Comparison of ENCODE assay signal across 12 cellular contexts in the genomic region with DNA sequence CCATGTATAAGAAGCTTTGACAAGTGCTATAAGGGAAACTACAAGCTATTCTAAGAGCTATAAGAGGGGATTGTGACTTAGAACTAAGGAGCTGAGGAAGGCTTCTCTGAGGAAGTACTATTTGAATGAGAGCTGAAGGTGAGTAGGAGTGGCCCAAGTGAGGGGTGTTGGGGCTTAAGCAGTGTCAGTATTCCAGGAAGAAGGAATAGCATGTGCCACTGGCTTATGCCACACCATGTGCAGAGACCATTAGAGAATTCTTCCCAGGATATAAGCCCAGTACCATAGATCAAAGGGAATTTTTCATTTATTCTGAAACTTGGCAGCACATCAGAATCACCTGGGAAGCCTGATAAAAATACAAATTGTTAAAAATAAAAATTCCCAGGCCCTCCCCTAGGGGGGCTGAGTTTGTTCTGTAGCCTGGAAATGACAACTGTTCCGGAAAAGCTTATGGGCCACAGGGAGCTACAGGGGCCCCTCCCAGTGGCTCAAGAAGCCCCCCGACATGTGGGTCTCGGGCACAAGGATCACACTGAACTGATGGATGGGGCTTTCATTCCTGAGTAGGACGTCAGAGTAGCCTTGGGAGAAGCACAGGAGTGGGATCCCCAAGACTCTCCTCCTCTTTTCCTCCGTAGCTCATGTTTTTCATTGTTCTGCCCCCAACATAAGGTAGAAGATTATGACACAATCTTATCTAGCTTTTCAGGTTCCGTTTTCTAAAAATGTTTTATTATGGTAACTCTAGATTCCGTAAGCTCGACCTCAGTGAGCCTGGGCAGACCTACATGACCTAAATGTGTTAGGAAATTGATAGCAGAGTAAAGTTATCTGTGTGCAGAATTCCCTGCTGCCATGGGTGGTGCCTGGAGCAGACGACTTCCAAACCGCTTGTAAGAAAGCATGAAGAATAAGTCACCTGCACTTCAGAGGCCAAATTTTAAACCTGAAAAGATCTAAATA.
DNase-seq lines count a peak whose midpoint lies in the region; ATAC-seq and TF ChIP-seq lines count a peak whose summit lies in the region.
"Had no signal": no experiment of that assay in that cellular context is flagged by ENCODE, and none has a peak within 500 bp of the region (broad histone marks: within the 10 kb centered on the region; RNA-seq: fewer than 3 reads in every experiment).

No MANE protein-coding gene starts in this region.

- H2BK5ac ChIP-seq in mesendoderm (ENCODE audit: low read length): no peak overlapping the region

- peaks cover 8 to 57% of the 10 kb centered on the region in 2 donors for H3K36me3 Mint-ChIP-seq in activated naive CD4-positive, alpha-beta T cell treated with anti-CD3 and anti-CD28 coated beads, Interleukin-2, amount 50 U/mL, for 72 hours

- DNase-seq in activated naive CD4-positive, alpha-beta T cell treated with anti-CD3 and anti-CD28 coated beads, Interleukin-2, amount 50 U/mL, for 72 hours (ENCODE audit: low spot score in 2 of 2): no peak
- no peak for DNase-seq in activated naive CD4-positive, alpha-beta T cell treated with Interleukin-2 at 50 U/mL for 16 hours
- no peak for DNase-seq in mesendoderm
- no peak for DNase-seq in vagina (ENCODE audit: extremely low spot score in 2 of 2)
- DNase-seq in foreskin melanocyte: no peak
- DNase-seq in middle frontal gyrus (ENCODE audit: extremely low spot score, low spot score): no peak
- no peak for DNase-seq in iPS-NIHi11 (ENCODE audit: low spot score)
- DNase-seq: activated CD4-positive, alpha-beta T cell treated with anti-CD3 and anti-CD28 coated beads for 48 hours; NCI-H526; small intestine; stimulated activated naive CD4-positive, alpha-beta T cell had no signal

- no peak overlapping the region for H2AK5ac ChIP-seq in mesendoderm (ENCODE audit: low read length)

- H3K36me3 ChIP-seq in mesendoderm (ENCODE audit: control insufficient read depth, insufficient read depth, low read length) (no peaks in the 10 kb centered on the region), vagina (no peaks in the 10 kb centered on the region)

- no peaks in the 10 kb centered on the region for H3K9me3 ChIP-seq in vagina

- intact Hi-C loops in vagina (cut with DNase I): no loop called here

- no peak overlapping the region for H4K8ac ChIP-seq in mesendoderm (ENCODE audit: low read depth, low read length)

- no peak for ATAC-seq in activated naive CD4-positive, alpha-beta T cell treated with anti-CD3 and anti-CD28 coated beads, Interleukin-2, amount 50 U/mL, for 72 hours

- H3K27me3 ChIP-seq in mesendoderm (ENCODE audit: insufficient read depth, low read length, poor library complexity) (no peaks in the 10 kb centered on the region), vagina (no peaks in the 10 kb centered on the region)

- no peak overlapping the region for H3K4ac ChIP-seq in mesendoderm (ENCODE audit: low read depth, low read length)

- H3K79me2 ChIP-seq in mesendoderm (ENCODE audit: control insufficient read depth, insufficient read depth, low read length): peaks cover 44% of the 10 kb centered on the region

- no peak overlapping the region for H3K4me2 ChIP-seq in mesendoderm (ENCODE audit: low read length)

- no peak overlapping the region for H3K9ac ChIP-seq in mesendoderm (ENCODE audit: low read length)

- TF ChIP-seq POLR2A in vagina (IDR thresholded peaks at IDR 0.05): no peak

- no peak overlapping the region for H2BK120ac ChIP-seq in mesendoderm (ENCODE audit: low read depth, low read length)

- peak overlapping the region; percentile 62 for H3K18ac ChIP-seq in mesendoderm (ENCODE audit: low read length)

- H3K9me3 Mint-ChIP-seq in activated naive CD4-positive, alpha-beta T cell treated with anti-CD3 and anti-CD28 coated beads, Interleukin-2, amount 50 U/mL, for 72 hours: peaks cover 0 to 5% of the 10 kb centered on the region in 2 donors

- no peak overlapping the region for H3K23ac ChIP-seq in mesendoderm (ENCODE audit: low read length)

- peaks cover 28% of the 10 kb centered on the region for H3K4me1 ChIP-seq in mesendoderm (ENCODE audit: control insufficient read depth, low read depth, low read length)
- peaks cover 77% of the 10 kb centered on the region for H3K4me1 ChIP-seq in vagina

- H2BK15ac ChIP-seq in mesendoderm (replicated peaks; ENCODE audit: low read depth): no peak overlapping the region

- no peak overlapping the region for H4K5ac ChIP-seq in mesendoderm (ENCODE audit: low read length)

- H3K4me3 ChIP-seq in mesendoderm (ENCODE audit: low read length): no peak overlapping the region
- H3K4me3 ChIP-seq in vagina: no peak overlapping the region

- 25 to 44% (median 41%) methylated on average over 10 of the region's 10 CpGs for WGBS in adipose tissue, 3 donors
- WGBS in mesendoderm (ENCODE audit: extremely low coverage, insufficient coverage, low lambda C conversion rate): no CpG with 5 or more reads among the region's 10 CpGs

- TF ChIP-seq CTCF in vagina (IDR thresholded peaks at IDR 0.05): no peak

- H3K27ac Mint-ChIP-seq in activated naive CD4-positive, alpha-beta T cell treated with anti-CD3 and anti-CD28 coated beads, Interleukin-2, amount 50 U/mL, for 72 hours: peak overlapping the region; percentile 52 to 87

- H3K56ac ChIP-seq in mesendoderm (ENCODE audit: low read length): no peak overlapping the region

- H3K27ac ChIP-seq in adipose tissue (ENCODE audit: low read depth, low read length): peak overlapping the region; percentile 40
- no peak overlapping the region for H3K27ac ChIP-seq in mesendoderm (ENCODE audit: low read depth, low read length)
- peak overlapping the region; percentile 69 for H3K27ac ChIP-seq in vagina

- peaks cover 24% of the 10 kb centered on the region for H3K79me1 ChIP-seq in mesendoderm (ENCODE audit: low read length)
